In the genomic region with DNA sequence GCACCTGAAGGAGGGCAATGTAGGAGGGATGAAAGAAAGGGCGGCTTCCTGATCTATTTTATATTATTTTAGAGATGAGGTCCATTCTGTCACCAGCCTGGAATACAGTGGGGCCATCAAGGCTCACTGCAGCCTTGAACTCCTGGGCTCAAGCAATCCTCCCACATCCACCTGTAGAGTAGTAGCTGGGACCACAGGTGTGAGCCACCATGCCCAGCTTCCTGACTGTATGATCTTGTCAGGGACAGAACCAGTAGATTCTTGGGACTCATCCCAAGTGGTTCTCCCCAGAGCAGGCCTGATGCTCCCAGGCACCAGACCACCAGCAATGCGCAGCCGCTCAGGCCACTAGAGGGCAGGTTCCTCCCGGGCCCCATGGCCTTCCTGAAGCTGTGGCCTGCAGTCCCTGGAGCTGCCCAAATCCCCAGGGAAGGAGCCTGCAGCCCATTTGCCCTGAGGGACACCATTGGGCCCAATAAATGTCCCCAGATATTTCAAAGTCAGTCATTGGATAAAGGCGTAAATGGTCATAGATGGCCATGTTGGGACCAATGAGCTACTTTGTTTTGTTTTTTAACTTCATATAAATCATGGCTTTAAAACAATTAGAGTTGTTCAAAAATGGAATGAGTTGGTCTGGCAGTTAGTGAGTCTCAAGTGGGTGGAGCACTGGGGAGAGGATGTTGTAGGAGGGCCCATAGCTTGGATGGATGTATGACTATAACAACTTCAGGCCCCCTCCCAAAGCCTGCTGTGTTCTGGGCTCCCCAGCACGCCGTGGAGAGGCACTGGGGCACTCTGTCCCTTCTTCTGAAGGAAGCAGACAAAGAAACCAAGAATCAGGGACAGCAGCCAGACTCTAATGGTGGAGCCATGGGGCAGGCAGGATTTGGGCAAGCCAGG, we compare ENCODE assay signal across 8 cellular contexts. TPM values are rescaled to one million over a fixed set of nuclear protein-coding genes. Genes with fewer than 3 reads are reported as not detected.
DNase-seq lines count a peak whose midpoint lies in the region; ATAC-seq and TF ChIP-seq lines count a peak whose summit lies in the region.

No MANE protein-coding gene starts in this region.

- no peak overlapping the region for H3K4me3 Mint-ChIP-seq in activated T-cell treated with anti-CD3 and anti-CD28 coated beads, Interleukin-2, amount 50 U/mL, for 24 hours
- no peak overlapping the region for H3K4me3 Mint-ChIP-seq in progenitor cell of endocrine pancreas (ENCODE audit: low read depth)
- H3K4me3 Mint-ChIP-seq in effector memory CD8-positive, alpha-beta T cell = no peak overlapping the region

- POLR2A ChIA-PET in A673 (lab: Charles Lee; ENCODE audit: low non-redundant PET) = no interaction called here

- ATAC-seq in gastroesophageal sphincter (no peak), GM18519 (IDR thresholded peaks at IDR 0.05; ENCODE audit: low FRiP score, unreplicated experiment) (no peak)
- ATAC-seq in effector memory CD8-positive, alpha-beta T cell (replicated peaks) = no peak

- H3K36me3 Mint-ChIP-seq in activated T-cell treated with anti-CD3 and anti-CD28 coated beads, Interleukin-2, amount 50 U/mL, for 24 hours (ENCODE audit: low read depth) = no peaks in the 10 kb centered on the region
- H3K36me3 Mint-ChIP-seq in progenitor cell of endocrine pancreas (ENCODE audit: insufficient read depth) = peaks cover 28% of the 10 kb centered on the region
- H3K36me3 Mint-ChIP-seq in effector memory CD8-positive, alpha-beta T cell (ENCODE audit: insufficient read depth) = no peaks in the 10 kb centered on the region

- H3K4me1 ChIP-seq in A673 (ENCODE audit: insufficient read depth, low read length, poor library complexity, severe bottlenecking) (peaks cover 22% of the 10 kb centered on the region), gastroesophageal sphincter (peaks cover 0 to 26% (median 0%) of the 10 kb centered on the region in 3 donors)

- intact Hi-C loops in A673 (cut with micrococcal nuclease; ENCODE audit: unreplicated experiment) = loop anchor here (5.0 kb wide), 1 partner anchor 104 kb away; no protein-coding TSS in a partner anchor

- no peaks in the 10 kb centered on the region for H3K9me3 ChIP-seq in A673 (ENCODE audit: low read depth, low read length, poor library complexity, severe bottlenecking)
- H3K9me3 ChIP-seq in gastroesophageal sphincter = no peaks in the 10 kb centered on the region

- no peaks in the 10 kb centered on the region for H3K9me3 Mint-ChIP-seq in activated T-cell treated with anti-CD3 and anti-CD28 coated beads, Interleukin-2, amount 50 U/mL, for 24 hours
- H3K9me3 Mint-ChIP-seq in progenitor cell of endocrine pancreas (ENCODE audit: low read depth) = no peaks in the 10 kb centered on the region
- no peaks in the 10 kb centered on the region for H3K9me3 Mint-ChIP-seq in effector memory CD8-positive, alpha-beta T cell

- BruUV-seq in A673 (replicated peaks; lab: Mats Ljungman, UMichigan) = no TSS peak

- no peaks in the 10 kb centered on the region for H3K27me3 Mint-ChIP-seq in activated T-cell treated with anti-CD3 and anti-CD28 coated beads, Interleukin-2, amount 50 U/mL, for 24 hours
- H3K27me3 Mint-ChIP-seq in progenitor cell of endocrine pancreas = no peaks in the 10 kb centered on the region
- peaks cover 12 to 44% of the 10 kb centered on the region in 2 donors for H3K27me3 Mint-ChIP-seq in effector memory CD8-positive, alpha-beta T cell

- H3K4me1 Mint-ChIP-seq in activated T-cell treated with anti-CD3 and anti-CD28 coated beads, Interleukin-2, amount 50 U/mL, for 24 hours (ENCODE audit: low read depth) = no peaks in the 10 kb centered on the region
- peaks cover 10% of the 10 kb centered on the region for H3K4me1 Mint-ChIP-seq in progenitor cell of endocrine pancreas (ENCODE audit: low read depth)
- no peaks in the 10 kb centered on the region for H3K4me1 Mint-ChIP-seq in effector memory CD8-positive, alpha-beta T cell (ENCODE audit: low read depth in 2 of 2)

- H3K27ac Mint-ChIP-seq in activated T-cell treated with anti-CD3 and anti-CD28 coated beads, Interleukin-2, amount 50 U/mL, for 24 hours = no peak overlapping the region
- H3K27ac Mint-ChIP-seq in progenitor cell of endocrine pancreas = peak overlapping the region; percentile 67
- no peak overlapping the region for H3K27ac Mint-ChIP-seq in effector memory CD8-positive, alpha-beta T cell

- no peak overlapping the region for H3K4me3 ChIP-seq in A673 (ENCODE audit: low read depth, low read length, poor library complexity, severe bottlenecking)
- no peak overlapping the region for H3K4me3 ChIP-seq in gastroesophageal sphincter

- TF ChIP-seq CTCF in A673 (conservative IDR thresholded peaks at IDR 0.05; ENCODE audit: low read depth, low read length) = peak; percentile 76
- peak; percentile 84 for TF ChIP-seq CTCF in GM12872 (IDR thresholded peaks at IDR 0.05; ENCODE audit: insufficient read depth, low read depth, low read length)
- peak in 3 of 4 experiments; percentile 43 to 66 (median 44) for TF ChIP-seq CTCF in gastroesophageal sphincter (IDR thresholded peaks at IDR 0.05)
- TF ChIP-seq CTCF in progenitor cell of endocrine pancreas (IDR thresholded peaks at IDR 0.05; ENCODE audit: unreplicated experiment) = peak; percentile 84

- TF ChIP-seq EP300 in gastroesophageal sphincter (IDR thresholded peaks at IDR 0.05) = no peak

- no peak for TF ChIP-seq POLR2A in gastroesophageal sphincter (IDR thresholded peaks at IDR 0.05)

- WGBS in gastroesophageal sphincter (ENCODE audit: low coverage in 1 of 2), 2 donors = 73 to 90% methylated on average over 2 of the region's 7 CpGs

- H3K27me3 ChIP-seq in A673 (replicated peaks; ENCODE audit: insufficient read depth, low read depth, low read length, poor library complexity) = no peaks in the 10 kb centered on the region
- H3K27me3 ChIP-seq in gastroesophageal sphincter = peaks cover 10% of the 10 kb centered on the region

- DNase-seq in A673 (ENCODE audit: low spot score) (peak; percentile 63), NCI-H345 (lab: John Stamatoyannopoulos, UW) (peak; percentile 53), progenitor cell of endocrine pancreas (ENCODE audit: low spot score, unreplicated experiment) (peak; percentile 41)
- peak; percentile 50 for DNase-seq in activated T-cell treated with anti-CD3 and anti-CD28 coated beads, Interleukin-2, amount 50 U/mL, for 24 hours
- DNase-seq in effector memory CD8-positive, alpha-beta T cell = no peak

- H3K27ac ChIP-seq in A673 (ENCODE audit: low read depth, low read length, poor library complexity, severe bottlenecking) (no peak overlapping the region), gastroesophageal sphincter (peak overlapping the region in 1 of 4 donors; percentile 16)

- CTCF ChIA-PET in A673 (lab: Charles Lee) = interaction anchor here (0.7 to 1.1 kb wide), 4 partner anchors 45 to 140 kb away, joined by 3 to 15 read pairs (median 3); a partner anchor contains a TSS

- H3K36me3 ChIP-seq in A673 (ENCODE audit: insufficient read depth, low read length, poor library complexity, severe bottlenecking) (no peaks in the 10 kb centered on the region), gastroesophageal sphincter (no peaks in the 10 kb centered on the region)

RNA-seq across cellular contexts. Expression of a gene that starts 44.7 kb away (rescaled TPM):
- total RNA-seq in A673 (2021) = not detected in 2 replicates
- 1 to 10 TPM in 1 of 4 donors, not detected in 3; 1.1 TPM for total RNA-seq in gastroesophageal sphincter
- 4.2 and 5.0 TPM in 2 replicates for total RNA-seq in progenitor cell of endocrine pancreas

Comparison
In these comparisons a context has a peak if more than half of its experiments do, and no peak if none do; other contexts are left out.
1. DNase-seq: peak in A673 (single experiment), NCI-H345 (single experiment), activated T-cell treated with anti-CD3 and anti-CD28 coated beads, Interleukin-2, amount 50 U/mL, for 24 hours (single experiment) and progenitor cell of endocrine pancreas (single experiment); none in effector memory CD8-positive, alpha-beta T cell (0 of 3).
2. Peak in every context shown above with its lines, with median percentiles within 50 percentile points of each other: CTCF ChIP-seq.